Comparison of ENCODE assay signal across 28 cellular contexts in the genomic region with DNA sequence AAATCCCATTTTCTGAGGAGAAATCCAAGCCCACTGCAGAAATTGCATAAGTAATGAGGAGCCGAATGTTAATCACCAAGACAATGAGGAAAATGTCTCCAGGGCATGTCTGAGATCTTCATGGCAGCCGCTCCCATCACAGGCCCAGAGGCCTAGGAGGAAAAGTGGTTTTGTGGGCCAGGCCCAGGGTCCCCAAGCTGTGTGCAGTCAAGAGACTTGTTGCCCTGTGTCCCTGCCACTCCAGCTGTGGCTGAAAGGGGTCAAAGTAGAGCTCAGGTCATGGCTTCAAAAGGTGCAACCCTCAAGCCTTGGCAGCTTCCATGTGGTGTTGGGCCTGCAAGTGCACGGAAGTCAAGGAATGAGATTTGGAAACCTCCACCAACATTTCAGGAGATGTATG.
"Had no signal": no experiment of that assay in that cellular context is flagged by ENCODE, and none has a peak within 500 bp of the region (broad histone marks: within the 10 kb centered on the region; RNA-seq: fewer than 3 reads in every experiment).

No MANE protein-coding gene starts in this region.

- H2AFZ ChIP-seq: hepatocyte had no signal

- H3K4me1 ChIP-seq: colonic mucosa, esophagus squamous epithelium, gastrocnemius medialis, left ventricle myocardium inferior had no signal

- H3K9me3 ChIP-seq: colonic mucosa, esophagus squamous epithelium, gastrocnemius medialis, left ventricle myocardium inferior had no signal

- ATAC-seq: effector memory CD8-positive, alpha-beta T cell; esophagus mucosa; gastrocnemius medialis; left colon; left lobe of liver had no signal

- H3K27ac ChIP-seq: colonic mucosa, epithelial cell of prostate, esophagus squamous epithelium, gastrocnemius medialis, hepatocyte, left ventricle myocardium inferior had no signal

- H3K27me3 ChIP-seq: colonic mucosa, esophagus squamous epithelium, gastrocnemius medialis, hepatocyte had no signal

- DNase-seq: cerebellar nuclear complex; colonic mucosa; cortex of kidney; effector CD8-positive, alpha-beta T cell; effector memory CD8-positive, alpha-beta T cell; endodermal cell; erythroblast; esophagus squamous epithelium; foreskin fibroblast; foreskin melanocyte; gastrocnemius medialis; glutamatergic neuron; head of caudate nucleus; hypothalamus; kidney glomerular epithelial cell; left colon; left ventricle myocardium inferior; mammary epithelial cell; mesendoderm; midbrain had no signal

- H3K4me2 ChIP-seq: hepatocyte had no signal

- FAIRE-seq: endometrium, islet of Langerhans, keratinocyte had no signal

- H3K36me3 ChIP-seq: colonic mucosa, esophagus squamous epithelium, gastrocnemius medialis, left ventricle myocardium inferior had no signal

- H3K4me3 ChIP-seq: colonic mucosa, esophagus squamous epithelium, gastrocnemius medialis, hepatocyte, left ventricle myocardium inferior, lung had no signal
